Comparison of ENCODE assay signal across 16 cellular contexts in genomic region chr17:47310186-47310733, GRCh38.
"Had no signal": no experiment of that assay in that cellular context is flagged by ENCODE, and none has a peak within 500 bp of the region (broad histone marks: within the 10 kb centered on the region; RNA-seq: fewer than 3 reads in every experiment).

No MANE protein-coding gene starts in this region.

- H3K27me3 ChIP-seq: ovary, testis, uterus had no signal

- H3K4me3 ChIP-seq: ovary, testis, uterus had no signal

- H3K27ac Mint-ChIP-seq: activated CD8-positive, alpha-beta memory T cell treated with anti-CD3 and anti-CD28 coated beads, Interleukin-2, amount 10 ng/mL, durations not matched to agents 7 days and 5 days; activated naive CD4-positive, alpha-beta T cell treated with anti-CD3 and anti-CD28 coated beads, Interleukin-2, amount 50 U/mL, for 72 hours; activated T-cell treated with anti-CD3 and anti-CD28 coated beads, Interleukin-2, amount 50 U/mL, for 24 hours; T-helper 2 cell treated with Interferon-gamma antibody and Interleukin-4, amounts not matched to agents 5 μg/mL and 100 μg/mL, for 36 hours had no signal

- H3K9me3 Mint-ChIP-seq: activated naive CD4-positive, alpha-beta T cell treated with anti-CD3 and anti-CD28 coated beads, Interleukin-2, amount 50 U/mL, for 72 hours; activated T-cell treated with anti-CD3 and anti-CD28 coated beads, Interleukin-2, amount 50 U/mL, for 24 hours; T-helper 2 cell treated with Interferon-gamma antibody and Interleukin-4, amounts not matched to agents 5 μg/mL and 100 μg/mL, for 36 hours had no signal

- H3K9me3 ChIP-seq: ovary, testis, uterus had no signal

- ATAC-seq: activated CD8-positive, alpha-beta memory T cell treated with anti-CD3 and anti-CD28 coated beads, Interleukin-2, amount 10 ng/mL, durations not matched to agents 7 days and 5 days; activated naive CD4-positive, alpha-beta T cell treated with anti-CD3 and anti-CD28 coated beads, Interleukin-2, amount 50 U/mL, for 72 hours; esophagus mucosa; stimulated activated naive CD8-positive, alpha-beta T cell treated with anti-CD3 and anti-CD28 coated beads, Interleukin-15, Interleukin-2, amounts not matched to agents 100 U/mL and 50 U/mL, for 24 hours had no signal

- H3K27ac ChIP-seq: ovary, testis, uterus had no signal

- H3K36me3 Mint-ChIP-seq: activated CD8-positive, alpha-beta memory T cell treated with anti-CD3 and anti-CD28 coated beads, Interleukin-2, amount 10 ng/mL, durations not matched to agents 7 days and 5 days; activated naive CD4-positive, alpha-beta T cell treated with anti-CD3 and anti-CD28 coated beads, Interleukin-2, amount 50 U/mL, for 72 hours had no signal

- DNase-seq: activated CD4-positive, alpha-beta T cell treated with anti-CD3 and anti-CD28 coated beads for 1 hour; activated CD4-positive, alpha-beta T cell treated with anti-CD3 and anti-CD28 coated beads, Interleukin-2, amount 50 U/mL, for 48 hours; activated CD8-positive, alpha-beta memory T cell treated with anti-CD3 and anti-CD28 coated beads, Interleukin-2, amount 10 ng/mL, durations not matched to agents 7 days and 5 days; activated effector memory CD4-positive, alpha-beta T cell treated with anti-CD3 and anti-CD28 coated beads, Interleukin-2, amount 50 U/mL, for 16 hours; activated T-cell treated with anti-CD3 and anti-CD28 coated beads, Interleukin-2, amount 50 U/mL, for 24 hours; amniotic stem cell; glutamatergic neuron; mammary epithelial cell; ovary; stimulated activated CD4-positive, alpha-beta T cell treated with anti-CD3 and anti-CD28 coated beads, Interleukin-2, amount 100 ng/mL, for 48 hours; stimulated activated naive CD8-positive, alpha-beta T cell treated with anti-CD3 and anti-CD28 coated beads, Interleukin-15, Interleukin-2, amounts not matched to agents 100 U/mL and 50 U/mL, for 24 hours; testis; uterus had no signal

- H3K27me3 Mint-ChIP-seq: activated T-cell treated with anti-CD3 and anti-CD28 coated beads, Interleukin-2, amount 50 U/mL, for 24 hours had no signal

- H3K4me3 Mint-ChIP-seq: activated CD8-positive, alpha-beta memory T cell treated with anti-CD3 and anti-CD28 coated beads, Interleukin-2, amount 10 ng/mL, durations not matched to agents 7 days and 5 days; activated T-cell treated with anti-CD3 and anti-CD28 coated beads, Interleukin-2, amount 50 U/mL, for 24 hours; T-helper 2 cell treated with Interferon-gamma antibody and Interleukin-4, amounts not matched to agents 5 μg/mL and 100 μg/mL, for 36 hours had no signal

- H3K36me3 ChIP-seq: ovary, uterus had no signal
